Comparison of ENCODE assay signal across 14 cellular contexts in the genomic region with DNA sequence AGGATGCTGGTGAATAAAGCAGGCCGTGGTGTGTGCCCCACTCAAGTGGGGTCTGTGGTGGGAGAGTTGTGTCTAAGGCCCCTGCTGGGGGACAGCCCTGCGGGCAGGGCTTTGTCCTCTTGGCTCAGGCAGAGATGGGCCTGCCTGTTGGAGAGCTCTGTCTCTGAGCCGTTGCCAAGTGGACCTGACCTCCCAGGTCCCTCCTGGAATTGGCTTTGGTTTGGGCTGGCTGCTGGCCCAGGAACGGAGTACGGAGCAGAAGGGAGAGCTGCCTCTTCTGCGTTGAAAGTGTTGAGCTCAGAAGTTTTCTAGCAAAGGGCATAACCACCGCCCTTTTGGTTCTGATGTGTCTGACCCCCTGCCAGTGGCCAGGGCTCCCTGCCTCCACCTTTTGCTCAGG.
A peak's percentile ranks its signal among the peaks of the same experiment; 100 is the strongest.
DNase-seq lines count a peak whose midpoint lies in the region; ATAC-seq and TF ChIP-seq lines count a peak whose summit lies in the region.
"Had no signal": no experiment of that assay in that cellular context is flagged by ENCODE, and none has a peak within 500 bp of the region (broad histone marks: within the 10 kb centered on the region; RNA-seq: fewer than 3 reads in every experiment).

No MANE protein-coding gene starts in this region.

- no peaks in the 10 kb centered on the region for H3K9me3 ChIP-seq in left lung
- H3K9me3 ChIP-seq in thoracic aorta: no peaks in the 10 kb centered on the region
- H3K9me3 ChIP-seq in trophoblast cell (ENCODE audit: insufficient read depth, low read depth, low read length): no peaks in the 10 kb centered on the region
- H3K9me3 ChIP-seq: colonic mucosa had no signal

- no peaks in the 10 kb centered on the region for H3K9me3 Mint-ChIP-seq in natural killer cell
- H3K9me3 Mint-ChIP-seq: CD4-positive, alpha-beta T cell had no signal

- H3K9ac ChIP-seq in trophoblast cell (ENCODE audit: low read length): no peak overlapping the region

- H2BK12ac ChIP-seq in trophoblast cell (ENCODE audit: low read length): no peak overlapping the region

- CTCF ChIA-PET in RWPE1 (lab: Yijun Ruan, JAX): no interaction called here

- no peaks in the 10 kb centered on the region for H3K4me1 Mint-ChIP-seq in natural killer cell

- H3K36me3 ChIP-seq in left lung: peaks cover 0 to 46% of the 10 kb centered on the region in 2 donors
- peaks cover 3% of the 10 kb centered on the region for H3K36me3 ChIP-seq in thoracic aorta
- H3K36me3 ChIP-seq in trophoblast cell (ENCODE audit: control insufficient read depth in 1 of 2, insufficient read depth in 2 of 2, low read length in 2 of 2): peaks cover 13 to 22% of the 10 kb centered on the region in 2 experiments
- H3K36me3 ChIP-seq: colonic mucosa had no signal

- H2AK5ac ChIP-seq in trophoblast cell (ENCODE audit: low read length): no peak overlapping the region

- intact Hi-C loops in left lung (cut with DNase I) (no loop called here), natural killer cell (cut with micrococcal nuclease) (no loop called here)

- H2AFZ ChIP-seq in trophoblast cell (ENCODE audit: insufficient read depth, low read length, poor library complexity): no peak overlapping the region

- no peaks in the 10 kb centered on the region for H3K36me3 Mint-ChIP-seq in natural killer cell

- H3K27me3 ChIP-seq in left lung (no peaks in the 10 kb centered on the region), thoracic aorta (replicated peaks; ENCODE audit: insufficient read depth) (no peaks in the 10 kb centered on the region), trophoblast cell (ENCODE audit: insufficient read depth, low read length) (no peaks in the 10 kb centered on the region)
- H3K27me3 ChIP-seq: colonic mucosa had no signal

- no peak overlapping the region for H3K18ac ChIP-seq in trophoblast cell (ENCODE audit: low read length)

- H2BK120ac ChIP-seq in trophoblast cell (ENCODE audit: insufficient read depth, low read length, poor library complexity): no peak overlapping the region

- POLR2A ChIA-PET in RWPE1 (lab: Yijun Ruan, JAX; ENCODE audit: low non-redundant PET): no interaction called here

- H3K27ac Mint-ChIP-seq in natural killer cell: no peak overlapping the region
- H3K27ac Mint-ChIP-seq: CD4-positive, alpha-beta T cell had no signal

- no peak overlapping the region for H3K23ac ChIP-seq in trophoblast cell (ENCODE audit: low read length)

- H3K14ac ChIP-seq in trophoblast cell (ENCODE audit: low read length): no peak overlapping the region

- no peak overlapping the region for H3K4me3 Mint-ChIP-seq in natural killer cell
- H3K4me3 Mint-ChIP-seq: CD4-positive, alpha-beta T cell had no signal

- TF ChIP-seq CTCF in RWPE1 (conservative IDR thresholded peaks at IDR 0.05; ENCODE audit: low read depth): no peak
- TF ChIP-seq CTCF in coronary artery (IDR thresholded peaks at IDR 0.05): no peak
- no peak for TF ChIP-seq CTCF in left lung (IDR thresholded peaks at IDR 0.05)
- no peak for TF ChIP-seq CTCF in thoracic aorta (IDR thresholded peaks at IDR 0.05)
- no peak for TF ChIP-seq CTCF in natural killer cell (IDR thresholded peaks at IDR 0.05)

- no peak overlapping the region for H3K4me2 ChIP-seq in trophoblast cell (ENCODE audit: low read length)

- H4K91ac ChIP-seq in trophoblast cell (ENCODE audit: low read depth, low read length): no peak overlapping the region

- H3K79me2 ChIP-seq in trophoblast cell (ENCODE audit: control insufficient read depth, insufficient read depth, low read length, poor library complexity): no peaks in the 10 kb centered on the region

- no CpG with 5 or more reads among the region's 7 CpGs for WGBS in trophoblast cell (ENCODE audit: extremely low coverage, insufficient coverage, insufficient read length)

- H3K27ac ChIP-seq in RWPE1: peak overlapping the region; percentile 37
- H3K27ac ChIP-seq in coronary artery: peak overlapping the region; percentile 71 to 77
- H3K27ac ChIP-seq in left lung: no peak overlapping the region
- H3K27ac ChIP-seq in thoracic aorta: peak overlapping the region; percentile 74 to 75
- H3K27ac ChIP-seq in trophoblast cell (ENCODE audit: low read depth, low read length): no peak overlapping the region
- H3K27ac ChIP-seq: colonic mucosa had no signal

- no peak overlapping the region for H3K4ac ChIP-seq in trophoblast cell (ENCODE audit: low read depth, low read length)

- DNase-seq in RWPE1 (ENCODE audit: low spot score) (no peak), coronary artery (ENCODE audit: low spot score) (no peak), left lung (no peak), thoracic aorta (ENCODE audit: low spot score) (no peak), natural killer cell (no peak), SHP77 (lab: John Stamatoyannopoulos, UW) (no peak), NCI-H1092 treated with DMSO at 0.1 percent for 48 hours (lab: John Stamatoyannopoulos, UW) (no peak), trophoblast cell (no peak)
- DNase-seq: activated naive CD4-positive, alpha-beta T cell treated with Interleukin-2 at 50 U/mL for 16 hours; colonic mucosa; GDM1; NCI-H2107; stimulated activated naive CD4-positive, alpha-beta T cell had no signal

- H4K12ac ChIP-seq in trophoblast cell (ENCODE audit: low read depth, low read length): no peak overlapping the region

- no peaks in the 10 kb centered on the region for H3K4me1 ChIP-seq in left lung
- H3K4me1 ChIP-seq in thoracic aorta (ENCODE audit: control insufficient read depth in 1 of 2, low read depth in 2 of 2): peaks cover 16 to 37% of the 10 kb centered on the region in 2 donors
- H3K4me1 ChIP-seq in trophoblast cell (ENCODE audit: control insufficient read depth in 1 of 2, insufficient read depth in 2 of 2, low read length in 2 of 2): no peaks in the 10 kb centered on the region
- H3K4me1 ChIP-seq: colonic mucosa had no signal

- peak; percentile 9 for ATAC-seq in left lung
- ATAC-seq in thoracic aorta (ENCODE audit: insufficient number of reproducible peaks, low FRiP score, low read depth): no peak
- no peak for ATAC-seq in natural killer cell

- no peaks in the 10 kb centered on the region for H3K27me3 Mint-ChIP-seq in natural killer cell (ENCODE audit: low read depth in 2 of 2)
- H3K27me3 Mint-ChIP-seq: CD4-positive, alpha-beta T cell had no signal

- H4K8ac ChIP-seq in trophoblast cell (ENCODE audit: low read depth, low read length): no peak overlapping the region

- no peaks in the 10 kb centered on the region for H3K79me1 ChIP-seq in trophoblast cell (ENCODE audit: low read length)

- H3K4me3 ChIP-seq in coronary artery (no peak overlapping the region), left lung (no peak overlapping the region), thoracic aorta (no peak overlapping the region), trophoblast cell (ENCODE audit: low read depth, low read length) (no peak overlapping the region)
- H3K4me3 ChIP-seq: colonic mucosa had no signal

- no peak overlapping the region for H2BK5ac ChIP-seq in trophoblast cell (ENCODE audit: low read depth, low read length, poor library complexity)

Comparison
In these comparisons a context has a peak if more than half of its experiments do, and no peak if none do; other contexts are left out.
1. H3K27ac ChIP-seq: peak in RWPE1 (single experiment), coronary artery (2 of 2) and thoracic aorta (2 of 2); none in left lung (0 of 2) and trophoblast cell (single experiment).